ENCODE assay signal across 14 cellular contexts in genomic region chr17:82544431-82545070, GRCh38. TPM values are rescaled to one million over a fixed set of nuclear protein-coding genes. Genes with fewer than 3 reads are reported as not detected.
DNase-seq lines count a peak whose midpoint lies in the region; ATAC-seq, FAIRE-seq and TF ChIP-seq lines count a peak whose summit lies in the region.
"Had no signal": no experiment of that assay in that cellular context is flagged by ENCODE, and none has a peak within 500 bp of the region (broad histone marks: within the 10 kb centered on the region; RNA-seq: fewer than 3 reads in every experiment).

No MANE protein-coding gene starts in this region.

- no peak overlapping the region for H2AFZ ChIP-seq in K562 (ENCODE audit: low read depth, low read length)

- DNase-seq in K562 (ENCODE audit: extremely low read depth in 1 of 4, low spot score in 3 of 4), result no peak
- peak; percentile 60 for DNase-seq in left ventricle myocardium inferior
- no peak for DNase-seq in sciatic nerve (ENCODE audit: low spot score)
- DNase-seq in RCC 7860 (ENCODE audit: low spot score), result no peak
- no peak for DNase-seq in activated T-cell treated with anti-CD3 and anti-CD28 coated beads, Interleukin-2, amount 50 U/mL, for 1 hour
- no peak for DNase-seq in iPS-NIHi11 (ENCODE audit: low spot score)
- DNase-seq: activated CD4-positive, alpha-beta T cell treated with anti-CD3 and anti-CD28 coated beads, Interleukin-2, amount 10 ng/mL, durations not matched to agents 7 days and 5 days; DMS53; erythroblast; NCI-H2081; upper lobe of right lung had no signal

- H3K9me1 ChIP-seq in K562 (ENCODE audit: control insufficient read depth, insufficient read depth, low read length), result peaks cover 10% of the 10 kb centered on the region

- peak overlapping the region; percentile 32 to 59 (median 51) for H3K4me2 ChIP-seq in BLaER1 treated with 17β-estradiol and CSF1 and Interleukin-3, amounts not matched to agents 10 nM and 100 nM
- no peak overlapping the region for H3K4me2 ChIP-seq in K562 (ENCODE audit: insufficient read depth, low read length)

- H3K27ac ChIP-seq in BLaER1 treated with 17β-estradiol and CSF1 and Interleukin-3, amounts not matched to agents 10 nM and 100 nM, result peak overlapping the region in 5 of 11 experiments; percentile 3 to 48 (median 18); a peak in 3 of 22 replicates
- H3K27ac ChIP-seq in K562 (ENCODE audit: extremely low read depth, low read depth, low read length), result no peak overlapping the region
- H3K27ac ChIP-seq in left ventricle myocardium inferior (replicated peaks), result peak overlapping the region; percentile 66
- H3K27ac ChIP-seq: upper lobe of right lung had no signal

- TF ChIP-seq EP300 in K562 (IDR thresholded peaks at IDR 0.05; ENCODE audit: low read length), result no peak

- peaks cover 0 to 10% (median 0%) of the 10 kb centered on the region in 11 experiments; a peak in 4 of 22 replicates for H3K9me3 ChIP-seq in BLaER1 treated with 17β-estradiol and CSF1 and Interleukin-3, amounts not matched to agents 10 nM and 100 nM (replicated peaks in 1 of 11)
- H3K9me3 ChIP-seq in K562 (replicated peaks; ENCODE audit: control insufficient read depth, insufficient read depth, low read depth, low read length) (no peaks in the 10 kb centered on the region), left ventricle myocardium inferior (replicated peaks) (no peaks in the 10 kb centered on the region)
- H3K9me3 ChIP-seq: upper lobe of right lung had no signal

- ATAC-seq in K562, result no peak
- ATAC-seq in sciatic nerve, result peak; percentile 58
- no peak for ATAC-seq in GM18502 (IDR thresholded peaks at IDR 0.05; ENCODE audit: poor library complexity, unreplicated experiment)
- ATAC-seq: upper lobe of right lung had no signal

- WGBS in K562 (ENCODE audit: insufficient coverage, low coverage, missing lambda C conversion rate), result 88% methylated on average over 16 of the region's 16 CpGs

- H3K9ac ChIP-seq in BLaER1 treated with 17β-estradiol and CSF1 and Interleukin-3, amounts not matched to agents 10 nM and 100 nM, result peak overlapping the region in 2 of 11 experiments; percentile 44; a peak in 3 of 22 replicates
- no peak overlapping the region for H3K9ac ChIP-seq in K562 (ENCODE audit: insufficient read depth in 1 of 2, low read depth in 2 of 2, low read length in 2 of 2)

- BruUV-seq in K562 (replicated peaks; lab: Mats Ljungman, UMichigan), result no TSS peak

- intact Hi-C loops in K562 (cut with micrococcal nuclease), result no loop called here
- intact Hi-C loops in left ventricle myocardium inferior (cut with micrococcal nuclease), result no loop called here
- intact Hi-C loops in sciatic nerve (cut with DNase I), result no loop called here

- in situ Hi-C loops in K562 (cut with MboI), result no loop called here

- peak; percentile 42 for FAIRE-seq in K562 (lab: Jason Lieb, UNC)
- FAIRE-seq in RCC 7860 (lab: Jason Lieb, UNC), result no peak
- FAIRE-seq: GM12891 had no signal

- no peak for TF ChIP-seq RAD21 in K562 (CRISPR knock-in tag; conservative IDR thresholded peaks at IDR 0.05 in 1 of 2, IDR thresholded peaks at IDR 0.05 in 1 of 2)

- H3K4me1 ChIP-seq in BLaER1 treated with 17β-estradiol and CSF1 and Interleukin-3, amounts not matched to agents 10 nM and 100 nM, result peaks cover 78 to 97% (median 87%) of the 10 kb centered on the region in 10 experiments
- H3K4me1 ChIP-seq in K562 (replicated peaks in 1 of 2; ENCODE audit: control insufficient read depth in 2 of 2, insufficient read depth in 2 of 2, low read length in 2 of 2) (peaks cover 13 to 14% of the 10 kb centered on the region in 2 experiments; a peak in 4 of 5 replicates), left ventricle myocardium inferior (peaks cover 77% of the 10 kb centered on the region)

- peaks cover 0 to 55% (median 20%) of the 10 kb centered on the region in 11 experiments; a peak in 14 of 22 replicates for H3K36me3 ChIP-seq in BLaER1 treated with 17β-estradiol and CSF1 and Interleukin-3, amounts not matched to agents 10 nM and 100 nM
- H3K36me3 ChIP-seq in K562 (ENCODE audit: control insufficient read depth, insufficient read depth, low read length) (peaks cover 36% of the 10 kb centered on the region; the same call in 1 of the 3 replicates), left ventricle myocardium inferior (no peaks in the 10 kb centered on the region)
- H3K36me3 ChIP-seq: upper lobe of right lung had no signal

- POLR2A ChIA-PET in K562 (lab: Yijun Ruan, JAX), result interaction anchor here (0.5 to 2.1 kb wide), 5 partner anchors 9 to 47 kb away, joined by 3 to 11 read pairs (median 3); no protein-coding TSS in a partner anchor

- H4K20me1 ChIP-seq in BLaER1 treated with 17β-estradiol and CSF1 and Interleukin-3, amounts not matched to agents 10 nM and 100 nM, result peaks cover 88 to 100% (median 100%) of the 10 kb centered on the region in 11 experiments; a peak in 21 of 22 replicates
- H4K20me1 ChIP-seq in K562 (replicated peaks; ENCODE audit: control insufficient read depth, insufficient read depth, low read length), result peaks cover 37% of the 10 kb centered on the region

- H3K4me3 ChIP-seq in BLaER1 treated with 17β-estradiol and CSF1 and Interleukin-3, amounts not matched to agents 10 nM and 100 nM, result no peak overlapping the region
- no peak overlapping the region for H3K4me3 ChIP-seq in K562
- peak overlapping the region; percentile 54 for H3K4me3 ChIP-seq in left ventricle myocardium inferior
- H3K4me3 ChIP-seq: upper lobe of right lung had no signal

- no peaks in the 10 kb centered on the region for H3K27me3 ChIP-seq in BLaER1 treated with 17β-estradiol and CSF1 and Interleukin-3, amounts not matched to agents 10 nM and 100 nM
- no peaks in the 10 kb centered on the region for H3K27me3 ChIP-seq in K562 (ENCODE audit: control insufficient read depth in 2 of 2, insufficient read depth in 2 of 2, low read length in 2 of 2)
- no peaks in the 10 kb centered on the region for H3K27me3 ChIP-seq in left ventricle myocardium inferior (ENCODE audit: low read depth)
- H3K27me3 ChIP-seq: upper lobe of right lung had no signal

- no peak for TF ChIP-seq POLR2A in K562 (conservative IDR thresholded peaks at IDR 0.05)

- no peak for TF ChIP-seq CTCF in K562 (IDR thresholded peaks at IDR 0.05 in 2 of 3, conservative IDR thresholded peaks at IDR 0.05 in 1 of 3; ENCODE audit: insufficient read depth in 2 of 3, low read depth in 1 of 3, low read length in 3 of 3)
- TF ChIP-seq CTCF in left ventricle myocardium inferior (IDR thresholded peaks at IDR 0.05; ENCODE audit: borderline replicate concordance), result no peak

- CTCF ChIA-PET in K562 (lab: Yijun Ruan, JAX; ENCODE audit: low intra/inter-chr PET ratio), result no interaction called here

- peaks cover 98% of the 10 kb centered on the region for H3K79me2 ChIP-seq in K562 (ENCODE audit: control insufficient read depth, insufficient read depth, low read length)

TF ChIP-seq in K562, 482 proteins besides CTCF, POLR2A, EP300 and RAD21:
- TF ChIP-seq NFIC (IDR thresholded peaks at IDR 0.05), result peak; percentile 19; the same call in 1 of the 2 replicates
- TF ChIP-seq TSC22D4 (tag; IDR thresholded peaks at IDR 0.05), result no peak

RNA-seq across cellular contexts. Expression of gene FOXK2, which starts 25.0 kb away (rescaled TPM):
- total RNA-seq in K562 (2011; cell fraction: chromatin; rRNA removed; ENCODE audit: low replicate concordance), result 166 and 251 TPM in 2 replicates
- 125 and 127 TPM in 2 replicates for total RNA-seq in K562 (2011; cell fraction: nucleolus; rRNA removed)
- 127 and 131 TPM in 2 replicates for total RNA-seq in K562 (2011; cell fraction: nucleoplasm; rRNA removed)
- total RNA-seq in K562 (2014; rRNA removed) (41.5 and 56.9 TPM in 2 replicates), K562 (2014; rRNA removed; fragmentation: Illumina TruSeq; extraction: Trizol) (41.2 and 44.1 TPM in 2 replicates), K562 (2015; rRNA removed; fragmentation: Illumina TruSeq; extraction: Trizol) (52.0 and 52.4 TPM in 2 replicates), K562 (2021) (86.0 and 93.2 TPM in 2 replicates), left ventricle myocardium inferior (41.6 TPM), sciatic nerve (59.9 TPM)
- polyA plus RNA-seq in K562 (2011; rRNA removed) (47.2 and 52.2 TPM in 2 replicates), K562 (2014; fragmentation: Illumina TruSeq; extraction: Trizol) (56.1 and 65.8 TPM in 2 replicates), K562 (2014; fragmentation: Nextera tagmentation; extraction: Ambion mirVana) (1 to 10 TPM; 3.0 to 4.2 TPM), K562 (2014; rRNA removed) (39.6 and 41.9 TPM in 2 replicates)
- 38.3 and 50.0 TPM in 2 replicates for polyA plus RNA-seq in K562 (2011; cell fraction: cytosol; rRNA removed)
- 35.3 and 49.9 TPM in 2 replicates for polyA plus RNA-seq in K562 (2011; cell fraction: nucleus; rRNA removed)
- 36.6 and 41.2 TPM in 2 replicates for polyA plus RNA-seq in K562 (2012)
- polyA minus RNA-seq in K562 (2011; rRNA and poly(A)+ RNA removed), result 40.7 and 56.5 TPM in 2 replicates
- polyA minus RNA-seq in K562 (2011; cell fraction: cytosol; rRNA and poly(A)+ RNA removed), result 73.7 and 76.9 TPM in 2 replicates
- 35.9 and 60.9 TPM in 2 replicates for polyA minus RNA-seq in K562 (2011; cell fraction: nucleus; rRNA and poly(A)+ RNA removed)
